Comparison of ENCODE assay signal across 8 cellular contexts in genomic region chr6:135182993-135183531, GRCh38. TPM values are rescaled to one million over a fixed set of nuclear protein-coding genes. Genes with fewer than 3 reads are reported as not detected.
A peak's percentile ranks its signal among the peaks of the same experiment; 100 is the strongest.
DNase-seq lines count a peak whose midpoint lies in the region; ATAC-seq and TF ChIP-seq lines count a peak whose summit lies in the region.

No MANE protein-coding gene starts in this region.

- H3K36me3 ChIP-seq in BJ (ENCODE audit: control insufficient read depth, insufficient read depth, low read length) = no peaks in the 10 kb centered on the region
- no peaks in the 10 kb centered on the region; the same call in 1 of the 2 replicates for H3K36me3 ChIP-seq in Panc1 (ENCODE audit: control insufficient read depth, insufficient read depth, low read length)
- H3K36me3 ChIP-seq in iPS-18a (ENCODE audit: control insufficient read depth, low read depth, low read length) = peaks cover 4% of the 10 kb centered on the region

- H3K4me1 ChIP-seq in Panc1 (ENCODE audit: control insufficient read depth, insufficient read depth, low read length) (peaks cover 3% of the 10 kb centered on the region), iPS-18a (ENCODE audit: control insufficient read depth, low read depth, low read length) (peaks cover 10% of the 10 kb centered on the region)

- H3K27me3 Mint-ChIP-seq in activated naive CD4-positive, alpha-beta T cell treated with anti-CD3 and anti-CD28 coated beads for 36 hours (ENCODE audit: low read depth) = no peaks in the 10 kb centered on the region

- H3K27ac Mint-ChIP-seq in activated naive CD4-positive, alpha-beta T cell treated with anti-CD3 and anti-CD28 coated beads for 36 hours = peak overlapping the region; percentile 89

- in situ Hi-C loops in Panc1 (cut with HindIII; ENCODE audit: low pct_unique_long_range_greater_than_20kb, low sequenced_read_pairs) = no loop called here

- no peaks in the 10 kb centered on the region for H3K9me3 Mint-ChIP-seq in activated naive CD4-positive, alpha-beta T cell treated with anti-CD3 and anti-CD28 coated beads for 36 hours

- POLR2A ChIA-PET in BJ (lab: Charles Lee) = no interaction called here
- POLR2A ChIA-PET in Panc1 (lab: Charles Lee) = no interaction called here

- ATAC-seq in HG03439 (IDR thresholded peaks at IDR 0.05; ENCODE audit: unreplicated experiment) (peak; percentile 37), Panc1 (no peak)

- TF ChIP-seq CTCF in BJ (IDR thresholded peaks at IDR 0.05; ENCODE audit: insufficient read depth, low read depth, low read length) (no peak), Panc1 (IDR thresholded peaks at IDR 0.05) (no peak)

- peaks cover 3% of the 10 kb centered on the region; the same call in 1 of the 2 replicates for H3K27me3 ChIP-seq in BJ (ENCODE audit: control insufficient read depth, insufficient read depth, low read length)
- peaks cover 36% of the 10 kb centered on the region for H3K27me3 ChIP-seq in Panc1 (ENCODE audit: control insufficient read depth, insufficient read depth, low read length)
- peaks cover 43% of the 10 kb centered on the region for H3K27me3 ChIP-seq in iPS-18a (ENCODE audit: control insufficient read depth, insufficient read depth, low read length)

- CTCF ChIA-PET in BJ (lab: Yijun Ruan, JAX) = interaction anchor here (0.9 to 1.4 kb wide), 3 partner anchors 9 to 18 kb away, joined by 4 read pairs; no protein-coding TSS in a partner anchor
- CTCF ChIA-PET in Panc1 (lab: Charles Lee) = no interaction called here
- CTCF ChIA-PET in activated naive CD4-positive, alpha-beta T cell treated with anti-CD3 and anti-CD28 coated beads for 36 hours (lab: Charles Lee) = interaction anchor here (0.7 to 2.0 kb wide), 24 partner anchors 9 to 243 kb away, joined by 3 to 15 read pairs (median 4); no protein-coding TSS in a partner anchor

- H3K36me3 Mint-ChIP-seq in activated naive CD4-positive, alpha-beta T cell treated with anti-CD3 and anti-CD28 coated beads for 36 hours (ENCODE audit: low read depth) = peaks cover 19% of the 10 kb centered on the region

- H3K4me1 Mint-ChIP-seq in activated naive CD4-positive, alpha-beta T cell treated with anti-CD3 and anti-CD28 coated beads for 36 hours (ENCODE audit: low read depth) = peaks cover 15% of the 10 kb centered on the region

- intact Hi-C loops in Panc1 (cut with micrococcal nuclease; ENCODE audit: unreplicated experiment) = loop anchor here (10.0 kb wide), 1 partner anchor 128 kb away; the partner anchor contains the start of gene HBS1L
- intact Hi-C loops in activated naive CD4-positive, alpha-beta T cell treated with anti-CD3 and anti-CD28 coated beads for 36 hours (cut with micrococcal nuclease) = loop anchor here (1.0 to 10.0 kb wide), 19 partner anchors 14 to 1228 kb away; partner anchors contain the start of genes AHI1, BCLAF1, HBS1L and TBPL1

- H3K27ac ChIP-seq in Panc1 (ENCODE audit: low read length) (no peak overlapping the region), iPS-18a (ENCODE audit: low read length) (no peak overlapping the region)

- DNase-seq in BJ (ENCODE audit: low read depth) = no peak
- peak; percentile 47 for DNase-seq in GM19240 (ENCODE audit: insufficient read length, low spot score)
- no peak for DNase-seq in Panc1 (ENCODE audit: low read depth, low spot score)
- DNase-seq in activated naive CD4-positive, alpha-beta T cell treated with anti-CD3 and anti-CD28 coated beads for 36 hours = peak; percentile 82
- peak; percentile 61 to 67 for DNase-seq in stimulated activated CD4-positive, alpha-beta T cell treated with anti-CD3 and anti-CD28 coated beads, Interleukin-1b, Interleukin-23, amount 100 ng/mL, for 4 hours (ENCODE audit: low read depth in 2 of 2)
- no peak for DNase-seq in middle frontal gyrus (ENCODE audit: extremely low spot score, low spot score)

- H3K9ac ChIP-seq in iPS-18a (ENCODE audit: low read length) = peak overlapping the region; percentile 15

- peak overlapping the region; percentile 89 for H3K4me3 Mint-ChIP-seq in activated naive CD4-positive, alpha-beta T cell treated with anti-CD3 and anti-CD28 coated beads for 36 hours

- H3K9me3 ChIP-seq in Panc1 (ENCODE audit: control insufficient read depth, insufficient read depth, low read depth, low read length) = no peaks in the 10 kb centered on the region
- H3K9me3 ChIP-seq in iPS-18a (ENCODE audit: control insufficient read depth, low read depth, low read length) = no peaks in the 10 kb centered on the region

- BruUV-seq in Panc1 (replicated peaks; lab: Mats Ljungman, UMichigan) = no TSS peak

- H3K4me3 ChIP-seq in BJ (ENCODE audit: low read depth, low read length) (peak overlapping the region; percentile 41), Panc1 (ENCODE audit: low read depth in 2 of 2, low read length in 2 of 2) (peak overlapping the region; percentile 62 to 67), iPS-18a (ENCODE audit: low read length) (peak overlapping the region; percentile 81)

RNA-seq across cellular contexts. Expression of gene MYB, which starts 2.0 kb away (rescaled TPM):
- 0.06 and 0.11 TPM in 2 replicates for polyA plus RNA-seq in BJ (2011; rRNA removed)
- polyA minus RNA-seq in BJ (2011; rRNA and poly(A)+ RNA removed) = 0.31 and 0.62 TPM in 2 replicates
- 1.3 TPM for total RNA-seq in Panc1 (2021; ENCODE audit: unreplicated experiment)
- 0.15 TPM for polyA plus RNA-seq in Panc1 (2012; ENCODE audit: insufficient read length)
- 10 to 100 TPM; 14.6 to 15.9 TPM for total RNA-seq in activated naive CD4-positive, alpha-beta T cell treated with anti-CD3 and anti-CD28 coated beads for 36 hours

Comparison
In these comparisons a context has a peak if more than half of its experiments do, and no peak if none do; other contexts are left out.
1. DNase-seq: peak in GM19240 (single experiment), activated naive CD4-positive, alpha-beta T cell treated with anti-CD3 and anti-CD28 coated beads for 36 hours (single experiment) and stimulated activated CD4-positive, alpha-beta T cell treated with anti-CD3 and anti-CD28 coated beads, Interleukin-1b, Interleukin-23, amount 100 ng/mL, for 4 hours (2 of 2); none in BJ (single experiment), Panc1 (single experiment) and middle frontal gyrus (single experiment).
2. Peak in every context shown above with its lines, with median percentiles within 50 percentile points of each other: H3K4me3 ChIP-seq.